ENCODE assay signal across 23 cellular contexts in the genomic region with DNA sequence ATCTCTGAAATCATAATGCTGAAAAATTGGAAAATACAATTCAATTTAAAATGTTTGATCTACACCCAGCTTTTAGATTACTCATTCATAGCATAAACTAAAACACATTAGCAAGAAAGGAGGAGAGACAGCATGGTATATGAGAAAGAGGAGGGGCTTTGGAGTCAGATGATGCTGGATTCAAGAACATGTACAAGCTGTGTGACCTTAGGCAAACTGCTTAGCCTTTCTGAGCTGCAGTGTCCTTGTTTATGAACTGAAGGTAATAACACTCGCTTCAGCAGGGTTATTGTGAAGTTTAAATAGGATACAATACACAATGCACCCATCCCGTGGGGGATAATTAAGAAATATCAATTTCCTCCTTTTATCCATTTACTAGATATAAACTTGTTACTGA.
DNase-seq lines count a peak whose midpoint lies in the region; ATAC-seq, FAIRE-seq and TF ChIP-seq lines count a peak whose summit lies in the region.
"Had no signal": no experiment of that assay in that cellular context is flagged by ENCODE, and none has a peak within 500 bp of the region (broad histone marks: within the 10 kb centered on the region; RNA-seq: fewer than 3 reads in every experiment).

No MANE protein-coding gene starts in this region.

- TF ChIP-seq POLR2A in K562 (conservative IDR thresholded peaks at IDR 0.05), result no peak

- no peaks in the 10 kb centered on the region for H3K79me2 ChIP-seq in K562 (ENCODE audit: control insufficient read depth, insufficient read depth, low read length)

- peak overlapping the region; percentile 15 to 86 (median 65) for H3K27ac Mint-ChIP-seq in CD14-positive monocyte
- H3K27ac Mint-ChIP-seq: B cell; CD4-positive, alpha-beta T cell had no signal

- no peak for ATAC-seq in K562
- no peak for ATAC-seq in Right ventricle myocardium inferior
- no peak for ATAC-seq in GM19455 (IDR thresholded peaks at IDR 0.05; ENCODE audit: unreplicated experiment)

- no peaks in the 10 kb centered on the region for H3K9me1 ChIP-seq in K562 (ENCODE audit: control insufficient read depth, insufficient read depth, low read length)

- H3K36me3 ChIP-seq in BLaER1, result 0 out of 2 replicates have a peak, but pooled peaks cover 5% of the 10 kb centered on the region
- no peaks in the 10 kb centered on the region for H3K36me3 ChIP-seq in K562 (ENCODE audit: control insufficient read depth, insufficient read depth, low read length)

- H3K9me3 Mint-ChIP-seq in CD14-positive monocyte, result no peaks in the 10 kb centered on the region
- H3K9me3 Mint-ChIP-seq: CD4-positive, alpha-beta T cell had no signal

- H3K4me3 ChIP-seq in BLaER1 (no peak overlapping the region), K562 (no peak overlapping the region)

- H3K4me2 ChIP-seq in BLaER1 (peak overlapping the region; percentile 75; the same call in 1 of the 2 replicates), K562 (ENCODE audit: insufficient read depth, low read length) (no peak overlapping the region)

- H3K9me3 ChIP-seq in BLaER1 (peaks cover 35% of the 10 kb centered on the region), K562 (replicated peaks; ENCODE audit: control insufficient read depth, insufficient read depth, low read depth, low read length) (no peaks in the 10 kb centered on the region)

- TF ChIP-seq CTCF in 22Rv1 (IDR thresholded peaks at IDR 0.05) (no peak), CD14-positive monocyte (IDR thresholded peaks at IDR 0.05) (no peak), K562 (IDR thresholded peaks at IDR 0.05 in 2 of 3, conservative IDR thresholded peaks at IDR 0.05 in 1 of 3; ENCODE audit: insufficient read depth in 2 of 3, low read depth in 1 of 3, low read length in 3 of 3) (no peak)

- DNase-seq in CD14-positive monocyte (ENCODE audit: low spot score), result no peak
- no peak for DNase-seq in K562 (ENCODE audit: extremely low read depth in 1 of 4, low spot score in 3 of 4)
- no peak for DNase-seq in UCSD-AML1 (lab: John Stamatoyannopoulos, UW; ENCODE audit: unreplicated experiment)
- DNase-seq in Right ventricle myocardium inferior (ENCODE audit: missing footprints), result no peak
- no peak for DNase-seq in SIG-M5 treated with dmso at 0.1 percent for 504 hours (lab: John Stamatoyannopoulos, UW; ENCODE audit: unreplicated experiment)
- DNase-seq: C1 segment of cervical spinal cord; CD4-positive, alpha-beta T cell; CD8-positive, alpha-beta memory T cell; DMS 273 treated with DMSO at 0.1 percent for 48 hours; DMS79; EL; GDM1; GOT3; HCEC 1CT had no signal

- no peak overlapping the region for H3K4me3 Mint-ChIP-seq in CD14-positive monocyte
- H3K4me3 Mint-ChIP-seq: B cell; CD4-positive, alpha-beta T cell; CD8-positive, alpha-beta memory T cell had no signal

- TF ChIP-seq RAD21 in K562 (CRISPR knock-in tag; conservative IDR thresholded peaks at IDR 0.05 in 1 of 2, IDR thresholded peaks at IDR 0.05 in 1 of 2), result no peak

- FAIRE-seq in K562 (lab: Jason Lieb, UNC), result no peak
- FAIRE-seq: A204.1, D721Med, GM12891, GM18507, H54 had no signal

- H2AFZ ChIP-seq in K562 (ENCODE audit: low read depth, low read length), result no peak overlapping the region

- H3K4me1 ChIP-seq in BLaER1 (peaks cover 63% of the 10 kb centered on the region), K562 (replicated peaks in 1 of 2; ENCODE audit: control insufficient read depth in 2 of 2, insufficient read depth in 2 of 2, low read length in 2 of 2) (peaks cover 0 to 2% of the 10 kb centered on the region in 2 experiments; a peak in 1 of 5 replicates)

- 0 out of 2 replicates have a peak overlapping the region, but pooled peaks have one; percentile 94 for H3K27ac ChIP-seq in 22Rv1
- H3K27ac ChIP-seq in BLaER1, result no peak overlapping the region
- no peak overlapping the region for H3K27ac ChIP-seq in K562 (ENCODE audit: extremely low read depth, low read depth, low read length)

- intact Hi-C loops in CD14-positive monocyte (cut with micrococcal nuclease) (no loop called here), K562 (cut with micrococcal nuclease) (no loop called here), Right ventricle myocardium inferior (cut with DNase I) (no loop called here)

- WGBS in K562 (ENCODE audit: insufficient coverage, low coverage, missing lambda C conversion rate), result 5% methylated on average over 2 of the region's 2 CpGs

- in situ Hi-C loops in K562 (cut with MboI), result no loop called here

- peaks cover 0 to 3% of the 10 kb centered on the region in 2 donors for H3K36me3 Mint-ChIP-seq in CD14-positive monocyte
- H3K36me3 Mint-ChIP-seq: CD8-positive, alpha-beta memory T cell had no signal

- CTCF ChIA-PET in K562 (lab: Yijun Ruan, JAX; ENCODE audit: low intra/inter-chr PET ratio), result no interaction called here

- TF ChIP-seq EP300 in K562 (IDR thresholded peaks at IDR 0.05; ENCODE audit: low read length), result no peak

- no peaks in the 10 kb centered on the region for H3K27me3 Mint-ChIP-seq in CD14-positive monocyte (ENCODE audit: low read depth in 3 of 3)

- POLR2A ChIA-PET in K562 (lab: Yijun Ruan, JAX), result interaction anchor here (1.0 kb wide), 1 partner anchor 25 kb away, joined by 5 read pairs; no protein-coding TSS in a partner anchor

- no TSS peak for BruUV-seq in K562 (replicated peaks; lab: Mats Ljungman, UMichigan)

- H4K20me1 ChIP-seq in BLaER1 (no peaks in the 10 kb centered on the region), K562 (replicated peaks; ENCODE audit: control insufficient read depth, insufficient read depth, low read length) (no peaks in the 10 kb centered on the region; the same call in 1 of the 2 replicates)

- H3K9ac ChIP-seq in BLaER1, result no peak overlapping the region
- H3K9ac ChIP-seq in K562 (ENCODE audit: insufficient read depth in 1 of 2, low read depth in 2 of 2, low read length in 2 of 2), result no peak overlapping the region

- H3K4me1 Mint-ChIP-seq in CD14-positive monocyte, result peaks cover 77% of the 10 kb centered on the region

- no peaks in the 10 kb centered on the region for H3K27me3 ChIP-seq in BLaER1
- H3K27me3 ChIP-seq in K562 (ENCODE audit: control insufficient read depth in 2 of 2, insufficient read depth in 2 of 2, low read length in 2 of 2), result peaks cover 2 to 20% of the 10 kb centered on the region in 2 experiments; a peak in 4 of 5 replicates

TF ChIP-seq in K562, 482 proteins besides CTCF, POLR2A, EP300 and RAD21:
- TF ChIP-seq HMG20B (CRISPR knock-in tag; IDR thresholded peaks at IDR 0.05), result no peak
- no peak for TF ChIP-seq RBM15 (IDR thresholded peaks at IDR 0.05; ENCODE audit: insufficient read depth, low read length)
- TF ChIP-seq BCOR (IDR thresholded peaks at IDR 0.05), result 0 out of 2 replicates have a peak, but pooled peaks have one; percentile 32
- no peak for TF ChIP-seq IRF2 (CRISPR knock-in tag; IDR thresholded peaks at IDR 0.05)
- no peak for TF ChIP-seq ZNF584 (CRISPR knock-in tag; IDR thresholded peaks at IDR 0.05; ENCODE audit: low read depth)
- peak; percentile 76 for TF ChIP-seq RBM25 (IDR thresholded peaks at IDR 0.05; ENCODE audit: low read depth, low read length, severe bottlenecking)
- TF ChIP-seq ZFP36 (IDR thresholded peaks at IDR 0.05; ENCODE audit: low read depth, low read length, partially characterized antibody), result peak; percentile 64
